ENCODE assay signal across 1 cellular context in genomic region chr6:110949679-110950285, GRCh38.
TF ChIP-seq lines count a peak whose summit lies in the region.

No MANE protein-coding gene starts in this region.

TF ChIP-seq in Ishikawa, 13 proteins besides CTCF, POLR2A, EP300 and RAD21 (continued from another document):
- no peak for TF ChIP-seq REST (IDR thresholded peaks at IDR 0.05; ENCODE audit: low read depth)
